In the genomic region with DNA sequence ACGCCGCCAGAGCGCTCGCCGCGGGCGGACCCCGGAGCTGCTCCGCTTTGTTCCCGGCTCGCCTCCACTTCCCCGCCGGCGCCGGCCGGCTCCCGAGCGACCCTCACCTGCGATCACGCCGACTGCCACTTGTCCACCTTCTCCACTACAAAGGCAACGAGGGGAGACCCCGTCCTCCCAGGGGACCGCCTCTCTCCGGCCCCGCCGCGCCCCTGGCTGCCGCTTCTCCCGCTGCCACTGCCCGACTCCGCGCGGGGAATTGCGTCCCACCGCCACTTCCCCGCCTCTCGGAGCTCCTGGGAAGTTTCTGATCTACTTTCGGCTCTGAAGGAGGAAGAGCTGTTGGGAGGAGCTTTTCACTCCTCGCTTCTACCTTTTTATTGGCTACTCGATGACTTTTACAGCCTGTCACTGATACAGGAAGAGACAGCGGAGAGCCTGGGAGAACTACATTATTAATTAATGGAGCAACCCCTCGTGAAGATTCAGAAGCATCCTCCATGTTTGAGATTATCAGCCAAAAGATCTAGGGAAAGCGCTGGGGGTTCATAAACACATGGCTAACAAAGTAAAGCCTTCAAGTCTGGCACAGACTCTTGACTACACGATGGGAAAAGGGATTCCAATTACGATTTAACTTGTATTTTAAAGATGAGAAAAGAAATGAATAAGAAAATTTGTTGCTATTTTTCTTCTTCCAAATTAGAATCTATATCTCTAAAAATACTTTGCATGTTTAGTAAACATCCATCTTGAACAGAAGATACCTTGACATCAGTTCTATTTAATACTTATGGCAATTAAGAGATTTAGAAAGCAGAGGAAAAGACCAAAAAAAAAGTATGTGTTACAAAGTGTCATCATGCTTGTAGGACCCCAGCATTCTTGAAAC, we compare ENCODE assay signal across 8 cellular contexts. TPM values are rescaled to one million over a fixed set of nuclear protein-coding genes. Genes with fewer than 3 reads are reported as not detected.
DNase-seq lines count a peak whose midpoint lies in the region; ATAC-seq and TF ChIP-seq lines count a peak whose summit lies in the region.

A gene with protein sequence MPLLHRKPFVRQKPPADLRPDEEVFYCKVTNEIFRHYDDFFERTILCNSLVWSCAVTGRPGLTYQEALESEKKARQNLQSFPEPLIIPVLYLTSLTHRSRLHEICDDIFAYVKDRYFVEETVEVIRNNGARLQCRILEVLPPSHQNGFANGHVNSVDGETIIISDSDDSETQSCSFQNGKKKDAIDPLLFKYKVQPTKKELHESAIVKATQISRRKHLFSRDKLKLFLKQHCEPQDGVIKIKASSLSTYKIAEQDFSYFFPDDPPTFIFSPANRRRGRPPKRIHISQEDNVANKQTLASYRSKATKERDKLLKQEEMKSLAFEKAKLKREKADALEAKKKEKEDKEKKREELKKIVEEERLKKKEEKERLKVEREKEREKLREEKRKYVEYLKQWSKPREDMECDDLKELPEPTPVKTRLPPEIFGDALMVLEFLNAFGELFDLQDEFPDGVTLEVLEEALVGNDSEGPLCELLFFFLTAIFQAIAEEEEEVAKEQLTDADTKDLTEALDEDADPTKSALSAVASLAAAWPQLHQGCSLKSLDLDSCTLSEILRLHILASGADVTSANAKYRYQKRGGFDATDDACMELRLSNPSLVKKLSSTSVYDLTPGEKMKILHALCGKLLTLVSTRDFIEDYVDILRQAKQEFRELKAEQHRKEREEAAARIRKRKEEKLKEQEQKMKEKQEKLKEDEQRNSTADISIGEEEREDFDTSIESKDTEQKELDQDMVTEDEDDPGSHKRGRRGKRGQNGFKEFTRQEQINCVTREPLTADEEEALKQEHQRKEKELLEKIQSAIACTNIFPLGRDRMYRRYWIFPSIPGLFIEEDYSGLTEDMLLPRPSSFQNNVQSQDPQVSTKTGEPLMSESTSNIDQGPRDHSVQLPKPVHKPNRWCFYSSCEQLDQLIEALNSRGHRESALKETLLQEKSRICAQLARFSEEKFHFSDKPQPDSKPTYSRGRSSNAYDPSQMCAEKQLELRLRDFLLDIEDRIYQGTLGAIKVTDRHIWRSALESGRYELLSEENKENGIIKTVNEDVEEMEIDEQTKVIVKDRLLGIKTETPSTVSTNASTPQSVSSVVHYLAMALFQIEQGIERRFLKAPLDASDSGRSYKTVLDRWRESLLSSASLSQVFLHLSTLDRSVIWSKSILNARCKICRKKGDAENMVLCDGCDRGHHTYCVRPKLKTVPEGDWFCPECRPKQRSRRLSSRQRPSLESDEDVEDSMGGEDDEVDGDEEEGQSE (N-terminal part only) (minus strand): TSS at position 330 of the 892 bp plus-strand sequence. CDS start 756 bp downstream, outside the sequence.

- no peaks in the 10 kb centered on the region for H3K27me3 Mint-ChIP-seq in activated naive CD8-positive, alpha-beta T cell treated with anti-CD3 and anti-CD28 coated beads, Interleukin-2, amount 10 ng/mL, durations not matched to agents 7 days and 5 days
- peaks cover 6% of the 10 kb centered on the region for H3K27me3 Mint-ChIP-seq in glutamatergic neuron (ENCODE audit: unreplicated experiment)

- DNase-seq in GM04504 (ENCODE audit: low read depth) (peak; percentile 74), HEK293T (ENCODE audit: extremely low spot score) (peak; percentile 68), NAMALWA (ENCODE audit: low spot score) (peak; percentile 77), SK-MEL-5 (ENCODE audit: low read depth, low spot score) (peak; percentile 91), glutamatergic neuron (peak; percentile 78), omental fat pad (ENCODE audit: low spot score) (no peak), tibial nerve (ENCODE audit: low spot score in 2 of 2) (peak; percentile 18 to 48)
- peak; percentile 71 for DNase-seq in activated naive CD8-positive, alpha-beta T cell treated with anti-CD3 and anti-CD28 coated beads, Interleukin-2, amount 10 ng/mL, durations not matched to agents 7 days and 5 days

- POLR2A ChIA-PET in HEK293T (lab: Yijun Ruan, JAX): interaction anchor here (0.6 to 1.4 kb wide), 14 partner anchors 10 to 417 kb away, joined by 3 to 16 read pairs (median 3); partner anchors contain the start of genes FAM177A1, PSMA6 and SRP54
- POLR2A ChIA-PET in activated naive CD8-positive, alpha-beta T cell treated with anti-CD3 and anti-CD28 coated beads, Interleukin-2, amount 10 ng/mL, durations not matched to agents 7 days and 5 days (lab: Charles Lee): interaction anchor here (0.6 to 3.5 kb wide), 14 partner anchors 14 to 416 kb away, joined by 3 to 60 read pairs (median 4); partner anchors contain the start of genes FAM177A1, PRORP, PSMA6 and SRP54

- 0 to 1% methylated on average over 25 to 45 of the region's 46 CpGs for WGBS in tibial nerve, 2 donors

- H3K4me3 ChIP-seq in tibial nerve: peak within 1 kb of the TSS; percentile 71 to 98 (median 88)

- H3K4me3 Mint-ChIP-seq in activated naive CD8-positive, alpha-beta T cell treated with anti-CD3 and anti-CD28 coated beads, Interleukin-2, amount 10 ng/mL, durations not matched to agents 7 days and 5 days: peak within 1 kb of the TSS; percentile 99
- peak within 1 kb of the TSS; percentile 97 for H3K4me3 Mint-ChIP-seq in glutamatergic neuron (ENCODE audit: unreplicated experiment)

- H3K9me3 Mint-ChIP-seq in activated naive CD8-positive, alpha-beta T cell treated with anti-CD3 and anti-CD28 coated beads, Interleukin-2, amount 10 ng/mL, durations not matched to agents 7 days and 5 days: no peaks in the 10 kb centered on the region
- H3K9me3 Mint-ChIP-seq in glutamatergic neuron (ENCODE audit: unreplicated experiment): peaks cover 12% of the 10 kb centered on the region

- H3K4me1 Mint-ChIP-seq in activated naive CD8-positive, alpha-beta T cell treated with anti-CD3 and anti-CD28 coated beads, Interleukin-2, amount 10 ng/mL, durations not matched to agents 7 days and 5 days: peaks cover 29% of the 10 kb centered on the region
- H3K4me1 Mint-ChIP-seq in glutamatergic neuron (ENCODE audit: low read depth, unreplicated experiment): peaks cover 2% of the 10 kb centered on the region

- no peaks in the 10 kb centered on the region for H3K27me3 ChIP-seq in tibial nerve

- H3K27ac Mint-ChIP-seq in activated naive CD8-positive, alpha-beta T cell treated with anti-CD3 and anti-CD28 coated beads, Interleukin-2, amount 10 ng/mL, durations not matched to agents 7 days and 5 days: peak within 1 kb of the TSS; percentile 99
- peak within 1 kb of the TSS; percentile 95 for H3K27ac Mint-ChIP-seq in glutamatergic neuron (ENCODE audit: unreplicated experiment)

- peak; percentile 50 to 89 for TF ChIP-seq POLR2A in tibial nerve (IDR thresholded peaks at IDR 0.05)

- H3K9me3 ChIP-seq in tibial nerve: no peaks in the 10 kb centered on the region

- peak in 1 of 2 donors; percentile 90 for TF ChIP-seq EP300 in tibial nerve (IDR thresholded peaks at IDR 0.05)

- CTCF ChIA-PET in HEK293T (lab: Yijun Ruan, JAX): no interaction called here

- H3K27ac ChIP-seq in tibial nerve: peak within 1 kb of the TSS; percentile 96 to 100 (median 99)

- TF ChIP-seq CTCF in glutamatergic neuron (IDR thresholded peaks at IDR 0.05; ENCODE audit: partially characterized antibody, unreplicated experiment) (no peak), omental fat pad (IDR thresholded peaks at IDR 0.05) (no peak), tibial nerve (IDR thresholded peaks at IDR 0.05) (peak in 2 of 5 experiments; percentile 46 to 49)

- ATAC-seq in activated naive CD8-positive, alpha-beta T cell treated with anti-CD3 and anti-CD28 coated beads, Interleukin-2, amount 10 ng/mL, durations not matched to agents 7 days and 5 days (ENCODE audit: low read depth): peak; percentile 20
- peak; percentile 84 for ATAC-seq in omental fat pad (ENCODE audit: low FRiP score)

- peaks cover 0 to 27% (median 5%) of the 10 kb centered on the region in 4 donors for H3K4me1 ChIP-seq in tibial nerve

- H3K36me3 Mint-ChIP-seq in activated naive CD8-positive, alpha-beta T cell treated with anti-CD3 and anti-CD28 coated beads, Interleukin-2, amount 10 ng/mL, durations not matched to agents 7 days and 5 days: peaks cover 8% of the 10 kb centered on the region
- no peaks in the 10 kb centered on the region for H3K36me3 Mint-ChIP-seq in glutamatergic neuron (ENCODE audit: unreplicated experiment)

- in situ Hi-C loops in SK-MEL-5 (cut with HindIII; ENCODE audit: low pct_unique_long_range_greater_than_20kb, low sequenced_read_pairs): no loop called here

- H3K36me3 ChIP-seq in tibial nerve: no peaks in the 10 kb centered on the region

TF ChIP-seq in HEK293T, 16 proteins besides CTCF, POLR2A, EP300 and RAD21:
- TF ChIP-seq TARDBP (IDR thresholded peaks at IDR 0.05) (no peak), CTBP1 (IDR thresholded peaks at IDR 0.05; ENCODE audit: borderline replicate concordance) (peak; percentile 11; the same call in 1 of the 2 replicates), ELF4 (IDR thresholded peaks at IDR 0.05) (peak; percentile 42; the same call in 1 of the 2 replicates), L3MBTL2 (conservative IDR thresholded peaks at IDR 0.05) (peak; percentile 56), PKNOX1 (IDR thresholded peaks at IDR 0.05) (peak; percentile 87), FOXA1 (IDR thresholded peaks at IDR 0.05) (no peak)

RNA-seq across cellular contexts. Expression of the gene that starts here (rescaled TPM):
- 27.5 and 33.3 TPM in 2 replicates for total RNA-seq in SK-MEL-5 (2014; rRNA removed; shearing (Covaris generic))
- polyA plus RNA-seq in SK-MEL-5 (2015; cell fraction: cytosol; rRNA removed): 16.2 and 17.2 TPM in 2 replicates
- 46.4 and 47.7 TPM in 2 replicates for polyA plus RNA-seq in SK-MEL-5 (2015; cell fraction: nucleus; rRNA removed)
- total RNA-seq in activated naive CD8-positive, alpha-beta T cell treated with anti-CD3 and anti-CD28 coated beads, Interleukin-2, amount 10 ng/mL, durations not matched to agents 7 days and 5 days: 10 to 100 TPM; 46.1 to 51.8 TPM
- total RNA-seq in glutamatergic neuron (ENCODE audit: unreplicated experiment): 41.3 TPM
- 10 to 100 TPM; 22.7 to 86.7 (median 56.0) TPM for total RNA-seq in omental fat pad
- 10 to 100 TPM; 26.0 to 32.6 (median 31.0) TPM for total RNA-seq in tibial nerve
